ENCODE assay signal across 23 cellular contexts in the genomic region with DNA sequence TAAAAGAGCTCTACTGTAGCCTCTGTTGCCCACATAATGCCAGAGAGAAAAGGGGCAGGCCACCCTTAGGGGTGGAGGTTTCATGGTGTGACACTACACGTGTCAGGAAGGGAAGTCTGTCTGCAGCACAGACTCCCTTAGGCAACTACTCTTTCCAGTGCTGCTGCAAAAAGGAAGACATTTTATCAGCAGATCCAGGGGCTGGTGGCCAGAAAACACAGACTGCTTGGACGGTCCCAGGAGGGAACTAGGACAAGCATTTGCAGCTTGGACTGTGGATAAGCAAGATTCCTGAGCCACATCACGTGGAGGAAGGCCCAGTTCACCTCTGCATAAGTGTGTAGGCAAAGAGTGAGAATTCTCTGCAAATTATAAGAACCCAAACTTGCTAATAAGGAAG.
"Had no signal": no experiment of that assay in that cellular context is flagged by ENCODE, and none has a peak within 500 bp of the region (broad histone marks: within the 10 kb centered on the region; RNA-seq: fewer than 3 reads in every experiment).

No MANE protein-coding gene starts in this region.

- H3K27me3 ChIP-seq: adrenal gland had no signal

- H3K36me3 ChIP-seq: adrenal gland had no signal

- FAIRE-seq: RCC 7860 had no signal

- DNase-seq: activated CD4-positive, alpha-beta T cell treated with anti-CD3 and anti-CD28 coated beads for 4 hours; activated CD8-positive, alpha-beta memory T cell treated with anti-CD3 and anti-CD28 coated beads, Interleukin-2, amount 50 U/mL, for 48 hours; activated CD8-positive, alpha-beta T cell treated with anti-CD3 and anti-CD28 coated beads, Interleukin-2, amount 10 ng/mL, durations not matched to agents 7 days and 5 days; activated naive CD4-positive, alpha-beta T cell treated with anti-CD3 and anti-CD28 coated beads, Interleukin-2, amount 50 U/mL, for 16 hours; activated naive CD8-positive, alpha-beta T cell treated with anti-CD3 and anti-CD28 coated beads, Interleukin-2, amount 10 ng/mL, durations not matched to agents 7 days and 5 days; activated T-cell treated with anti-CD3 and anti-CD28 coated beads, Interleukin-2, amount 50 U/mL, for 1 hour; adrenal gland; anterior cingulate cortex; caudate nucleus; Kasumi-1; KBM-7; NCI-H1105 treated with DMSO at 0.1 percent for 48 hours; NCI-H1436 treated with DMSO at 0.1 percent for 48 hours; NCI-H187; NCI-H2081; NCI-H510A treated with DMSO at 0.1 percent for 48 hours; NCI-H69; PC-3; SIG-M5; SW 1271 had no signal

- H3K4me3 ChIP-seq: adrenal gland, SK-N-MC had no signal

- ATAC-seq: activated CD4-positive, CD25-positive, alpha-beta regulatory T cell treated with anti-CD3 and anti-CD28 coated beads, Interleukin-2, amount 50 U/mL, for 24 hours; activated CD8-positive, alpha-beta T cell treated with anti-CD3 and anti-CD28 coated beads, Interleukin-2, amount 10 ng/mL, durations not matched to agents 7 days and 5 days; PC-3 had no signal

- H3K27ac ChIP-seq: adrenal gland, SK-N-MC had no signal

- H3K9me3 ChIP-seq: adrenal gland had no signal
